Comparison of ENCODE assay signal across 1 cellular context in the genomic region with DNA sequence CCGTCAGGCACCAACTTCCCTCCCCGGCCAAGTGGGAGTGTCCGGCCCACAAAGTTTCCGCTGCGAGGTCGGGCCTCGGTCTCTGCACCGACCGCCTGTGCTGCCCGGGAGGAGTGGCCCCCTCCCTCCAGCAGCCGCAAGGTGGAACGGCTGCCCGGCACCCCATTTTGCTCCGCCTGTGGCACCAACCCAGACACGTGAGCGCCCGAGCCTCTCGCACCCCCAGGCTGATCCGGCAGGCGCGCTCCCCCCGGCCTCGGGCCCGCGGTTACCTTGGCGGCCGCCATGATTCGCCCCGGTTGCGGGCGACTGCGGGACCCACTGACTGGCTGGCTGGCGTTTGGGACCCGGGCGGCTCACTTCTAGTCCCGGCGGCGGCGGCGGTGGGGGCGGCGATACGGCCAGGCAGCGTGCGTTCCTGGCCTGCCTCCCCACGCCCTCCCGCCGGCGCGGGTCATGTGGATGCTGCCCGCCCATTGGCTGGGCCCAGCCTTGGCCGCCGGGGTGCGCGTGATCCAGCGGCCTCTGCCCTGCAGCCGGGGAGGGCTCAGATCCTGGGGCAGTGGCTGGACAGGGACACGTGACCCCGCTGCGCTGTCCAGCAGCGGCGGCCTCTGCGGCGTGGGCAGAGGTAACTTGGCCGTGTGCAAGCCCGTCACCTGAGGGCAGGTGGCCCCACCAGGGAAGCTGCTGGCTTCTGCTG.
TF ChIP-seq lines count a peak whose summit lies in the region.

A gene with protein sequence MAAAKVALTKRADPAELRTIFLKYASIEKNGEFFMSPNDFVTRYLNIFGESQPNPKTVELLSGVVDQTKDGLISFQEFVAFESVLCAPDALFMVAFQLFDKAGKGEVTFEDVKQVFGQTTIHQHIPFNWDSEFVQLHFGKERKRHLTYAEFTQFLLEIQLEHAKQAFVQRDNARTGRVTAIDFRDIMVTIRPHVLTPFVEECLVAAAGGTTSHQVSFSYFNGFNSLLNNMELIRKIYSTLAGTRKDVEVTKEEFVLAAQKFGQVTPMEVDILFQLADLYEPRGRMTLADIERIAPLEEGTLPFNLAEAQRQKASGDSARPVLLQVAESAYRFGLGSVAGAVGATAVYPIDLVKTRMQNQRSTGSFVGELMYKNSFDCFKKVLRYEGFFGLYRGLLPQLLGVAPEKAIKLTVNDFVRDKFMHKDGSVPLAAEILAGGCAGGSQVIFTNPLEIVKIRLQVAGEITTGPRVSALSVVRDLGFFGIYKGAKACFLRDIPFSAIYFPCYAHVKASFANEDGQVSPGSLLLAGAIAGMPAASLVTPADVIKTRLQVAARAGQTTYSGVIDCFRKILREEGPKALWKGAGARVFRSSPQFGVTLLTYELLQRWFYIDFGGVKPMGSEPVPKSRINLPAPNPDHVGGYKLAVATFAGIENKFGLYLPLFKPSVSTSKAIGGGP (minus strand): TSS at position 429 of the 703 bp plus-strand sequence. CDS start 142 bp downstream, at position 287.

TF ChIP-seq in HepG2, 621 proteins besides CTCF, POLR2A, EP300 and RAD21 (continued from another document and continues in another):
- TF ChIP-seq, protein P1, sequence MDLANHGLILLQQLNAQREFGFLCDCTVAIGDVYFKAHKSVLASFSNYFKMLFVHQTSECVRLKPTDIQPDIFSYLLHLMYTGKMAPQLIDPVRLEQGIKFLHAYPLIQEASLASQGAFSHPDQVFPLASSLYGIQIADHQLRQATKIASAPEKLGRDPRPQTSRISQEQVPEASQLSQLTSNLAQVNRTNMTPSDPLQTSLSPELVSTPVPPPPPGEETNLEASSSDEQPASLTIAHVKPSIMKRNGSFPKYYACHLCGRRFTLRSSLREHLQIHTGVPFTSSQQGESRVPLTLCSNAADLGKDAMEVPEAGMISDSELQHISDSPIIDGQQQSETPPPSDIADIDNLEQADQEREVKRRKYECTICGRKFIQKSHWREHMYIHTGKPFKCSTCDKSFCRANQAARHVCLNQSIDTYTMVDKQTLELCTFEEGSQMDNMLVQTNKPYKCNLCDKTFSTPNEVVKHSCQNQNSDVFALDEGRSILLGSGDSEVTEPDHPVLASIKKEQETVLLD (CRISPR knock-in tag; IDR thresholded peaks at IDR 0.05; ENCODE audit: low read depth), result peak; percentile 78
- TF ChIP-seq, protein P2, sequence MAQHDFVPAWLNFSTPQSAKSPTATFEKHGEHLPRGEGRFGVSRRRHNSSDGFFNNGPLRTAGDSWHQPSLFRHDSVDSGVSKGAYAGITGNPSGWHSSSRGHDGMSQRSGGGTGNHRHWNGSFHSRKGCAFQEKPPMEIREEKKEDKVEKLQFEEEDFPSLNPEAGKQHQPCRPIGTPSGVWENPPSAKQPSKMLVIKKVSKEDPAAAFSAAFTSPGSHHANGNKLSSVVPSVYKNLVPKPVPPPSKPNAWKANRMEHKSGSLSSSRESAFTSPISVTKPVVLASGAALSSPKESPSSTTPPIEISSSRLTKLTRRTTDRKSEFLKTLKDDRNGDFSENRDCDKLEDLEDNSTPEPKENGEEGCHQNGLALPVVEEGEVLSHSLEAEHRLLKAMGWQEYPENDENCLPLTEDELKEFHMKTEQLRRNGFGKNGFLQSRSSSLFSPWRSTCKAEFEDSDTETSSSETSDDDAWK (CRISPR knock-in tag; IDR thresholded peaks at IDR 0.05), result no peak
- TF ChIP-seq ZNF883 (CRISPR knock-in tag; IDR thresholded peaks at IDR 0.05; ENCODE audit: not compliant biosample characterization), result peak; percentile 82
- TF ChIP-seq CHCHD3 (CRISPR knock-in tag; IDR thresholded peaks at IDR 0.05), result peak; percentile 92; the same call in 1 of the 2 replicates
- peak; percentile 33 for TF ChIP-seq ZNF839 (CRISPR knock-in tag; IDR thresholded peaks at IDR 0.05; ENCODE audit: borderline replicate concordance)
- TF ChIP-seq, protein P3, sequence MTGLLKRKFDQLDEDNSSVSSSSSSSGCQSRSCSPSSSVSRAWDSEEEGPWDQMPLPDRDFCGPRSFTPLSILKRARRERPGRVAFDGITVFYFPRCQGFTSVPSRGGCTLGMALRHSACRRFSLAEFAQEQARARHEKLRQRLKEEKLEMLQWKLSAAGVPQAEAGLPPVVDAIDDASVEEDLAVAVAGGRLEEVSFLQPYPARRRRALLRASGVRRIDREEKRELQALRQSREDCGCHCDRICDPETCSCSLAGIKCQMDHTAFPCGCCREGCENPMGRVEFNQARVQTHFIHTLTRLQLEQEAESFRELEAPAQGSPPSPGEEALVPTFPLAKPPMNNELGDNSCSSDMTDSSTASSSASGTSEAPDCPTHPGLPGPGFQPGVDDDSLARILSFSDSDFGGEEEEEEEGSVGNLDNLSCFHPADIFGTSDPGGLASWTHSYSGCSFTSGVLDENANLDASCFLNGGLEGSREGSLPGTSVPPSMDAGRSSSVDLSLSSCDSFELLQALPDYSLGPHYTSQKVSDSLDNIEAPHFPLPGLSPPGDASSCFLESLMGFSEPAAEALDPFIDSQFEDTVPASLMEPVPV (CRISPR knock-in tag; IDR thresholded peaks at IDR 0.05), result peak; percentile 98
- no peak for TF ChIP-seq MLLT10 (CRISPR knock-in tag; IDR thresholded peaks at IDR 0.05)
- peak; percentile 86 for TF ChIP-seq POLR2G (IDR thresholded peaks at IDR 0.05; ENCODE audit: low read depth, low read length)
- TF ChIP-seq CREB1 (IDR thresholded peaks at IDR 0.05), result peak; percentile 65
- TF ChIP-seq CREB1 (CRISPR knock-in tag; IDR thresholded peaks at IDR 0.05), result no peak
- TF ChIP-seq, protein P4, sequence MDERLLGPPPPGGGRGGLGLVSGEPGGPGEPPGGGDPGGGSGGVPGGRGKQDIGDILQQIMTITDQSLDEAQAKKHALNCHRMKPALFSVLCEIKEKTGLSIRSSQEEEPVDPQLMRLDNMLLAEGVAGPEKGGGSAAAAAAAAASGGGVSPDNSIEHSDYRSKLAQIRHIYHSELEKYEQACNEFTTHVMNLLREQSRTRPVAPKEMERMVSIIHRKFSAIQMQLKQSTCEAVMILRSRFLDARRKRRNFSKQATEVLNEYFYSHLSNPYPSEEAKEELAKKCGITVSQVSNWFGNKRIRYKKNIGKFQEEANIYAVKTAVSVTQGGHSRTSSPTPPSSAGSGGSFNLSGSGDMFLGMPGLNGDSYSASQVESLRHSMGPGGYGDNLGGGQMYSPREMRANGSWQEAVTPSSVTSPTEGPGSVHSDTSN (CRISPR knock-in tag; IDR thresholded peaks at IDR 0.05), result no peak
- TF ChIP-seq GTF2F1 (IDR thresholded peaks at IDR 0.05; ENCODE audit: low read length), result no peak
- no peak for TF ChIP-seq MAFG (CRISPR knock-in tag; IDR thresholded peaks at IDR 0.05)
- TF ChIP-seq, protein P5, sequence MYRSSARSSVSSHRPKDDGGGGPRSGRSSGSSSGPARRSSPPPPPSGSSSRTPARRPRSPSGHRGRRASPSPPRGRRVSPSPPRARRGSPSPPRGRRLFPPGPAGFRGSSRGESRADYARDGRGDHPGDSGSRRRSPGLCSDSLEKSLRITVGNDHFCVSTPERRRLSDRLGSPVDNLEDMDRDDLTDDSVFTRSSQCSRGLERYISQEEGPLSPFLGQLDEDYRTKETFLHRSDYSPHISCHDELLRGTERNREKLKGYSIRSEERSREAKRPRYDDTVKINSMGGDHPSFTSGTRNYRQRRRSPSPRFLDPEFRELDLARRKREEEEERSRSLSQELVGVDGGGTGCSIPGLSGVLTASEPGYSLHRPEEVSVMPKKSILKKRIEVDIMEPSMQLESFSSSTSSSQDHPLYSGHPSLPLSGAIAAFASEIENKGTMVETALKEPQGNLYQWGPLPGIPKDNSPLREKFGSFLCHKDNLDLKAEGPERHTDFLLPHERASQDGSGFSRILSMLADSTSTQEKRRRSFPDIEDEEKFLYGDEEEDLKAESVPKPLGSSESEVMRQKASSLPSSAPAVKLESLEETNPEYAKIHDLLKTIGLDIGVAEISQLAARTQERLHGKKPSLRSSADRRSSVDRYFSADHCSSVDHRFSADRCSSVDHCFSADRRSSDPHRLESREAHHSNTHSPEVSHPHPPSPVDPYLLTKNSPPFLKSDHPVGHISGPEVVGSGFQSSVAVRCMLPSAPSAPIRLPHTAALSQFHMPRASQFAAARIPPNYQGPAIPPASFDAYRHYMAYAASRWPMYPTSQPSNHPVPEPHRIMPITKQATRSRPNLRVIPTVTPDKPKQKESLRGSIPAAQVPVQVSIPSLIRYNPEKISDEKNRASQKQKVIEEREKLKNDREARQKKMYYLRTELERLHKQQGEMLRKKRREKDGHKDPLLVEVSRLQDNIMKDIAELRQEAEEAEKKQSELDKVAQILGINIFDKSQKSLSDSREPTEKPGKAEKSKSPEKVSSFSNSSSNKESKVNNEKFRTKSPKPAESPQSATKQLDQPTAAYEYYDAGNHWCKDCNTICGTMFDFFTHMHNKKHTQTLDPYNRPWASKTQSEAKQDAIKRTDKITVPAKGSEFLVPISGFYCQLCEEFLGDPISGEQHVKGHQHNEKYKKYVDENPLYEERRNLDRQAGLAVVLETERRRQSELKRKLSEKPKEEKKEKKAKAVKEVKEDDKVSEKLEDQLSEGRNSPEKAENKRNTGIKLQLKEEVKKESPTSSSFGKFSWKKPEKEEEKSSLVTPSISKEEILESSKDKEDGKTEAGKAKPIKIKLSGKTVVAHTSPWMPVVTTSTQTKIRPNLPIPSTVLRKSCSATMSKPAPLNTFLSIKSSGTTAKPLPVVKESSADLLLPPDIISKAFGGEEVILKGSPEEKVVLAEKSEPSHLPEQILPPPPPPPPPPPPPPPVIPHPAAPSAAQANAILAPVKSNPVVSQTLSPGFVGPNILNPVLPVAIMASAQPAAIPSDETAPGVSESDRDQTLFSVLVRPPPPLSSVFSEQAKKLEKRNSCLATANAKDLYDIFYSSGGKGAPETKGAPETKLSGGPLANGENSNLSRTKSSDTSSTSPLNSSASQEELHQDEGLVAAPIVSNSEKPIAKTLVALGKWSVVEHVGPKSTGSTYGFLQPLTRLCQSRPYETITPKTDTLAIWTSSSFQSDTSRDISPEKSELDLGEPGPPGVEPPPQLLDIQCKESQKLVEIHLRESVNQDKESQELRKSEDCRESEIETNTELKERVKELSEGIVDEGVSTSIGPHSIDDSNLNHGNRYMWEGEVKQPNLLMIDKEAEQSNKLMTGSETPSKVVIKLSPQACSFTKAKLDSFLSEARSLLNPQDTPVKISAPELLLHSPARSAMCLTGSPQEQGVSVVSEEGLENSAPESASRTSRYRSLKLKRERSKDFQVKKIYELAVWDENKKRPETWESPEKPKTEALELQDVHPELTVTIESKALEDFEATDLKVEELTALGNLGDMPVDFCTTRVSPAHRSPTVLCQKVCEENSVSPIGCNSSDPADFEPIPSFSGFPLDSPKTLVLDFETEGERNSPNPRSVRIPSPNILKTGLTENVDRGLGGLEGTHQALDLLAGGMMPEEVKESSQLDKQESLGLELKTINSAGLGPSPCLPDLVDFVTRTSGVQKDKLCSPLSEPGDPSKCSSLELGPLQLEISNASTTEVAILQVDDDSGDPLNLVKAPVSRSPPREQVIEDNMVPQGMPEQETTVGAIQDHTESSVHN (CRISPR knock-in tag; IDR thresholded peaks at IDR 0.05), result peak; percentile 83; the same call in 1 of the 2 replicates
- peak; percentile 87; the same call in 1 of the 2 replicates for TF ChIP-seq SALL2 (CRISPR knock-in tag; IDR thresholded peaks at IDR 0.05)
- TF ChIP-seq, protein P6, sequence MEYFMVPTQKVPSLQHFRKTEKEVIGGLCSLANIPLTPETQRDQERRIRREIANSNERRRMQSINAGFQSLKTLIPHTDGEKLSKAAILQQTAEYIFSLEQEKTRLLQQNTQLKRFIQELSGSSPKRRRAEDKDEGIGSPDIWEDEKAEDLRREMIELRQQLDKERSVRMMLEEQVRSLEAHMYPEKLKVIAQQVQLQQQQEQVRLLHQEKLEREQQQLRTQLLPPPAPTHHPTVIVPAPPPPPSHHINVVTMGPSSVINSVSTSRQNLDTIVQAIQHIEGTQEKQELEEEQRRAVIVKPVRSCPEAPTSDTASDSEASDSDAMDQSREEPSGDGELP (IDR thresholded peaks at IDR 0.05; ENCODE audit: borderline replicate concordance, low read depth), result peak; percentile 81; the same call in 1 of the 2 replicates
- peak; percentile 80 for TF ChIP-seq GABPB1 (CRISPR knock-in tag; IDR thresholded peaks at IDR 0.05)
- TF ChIP-seq, protein P7, sequence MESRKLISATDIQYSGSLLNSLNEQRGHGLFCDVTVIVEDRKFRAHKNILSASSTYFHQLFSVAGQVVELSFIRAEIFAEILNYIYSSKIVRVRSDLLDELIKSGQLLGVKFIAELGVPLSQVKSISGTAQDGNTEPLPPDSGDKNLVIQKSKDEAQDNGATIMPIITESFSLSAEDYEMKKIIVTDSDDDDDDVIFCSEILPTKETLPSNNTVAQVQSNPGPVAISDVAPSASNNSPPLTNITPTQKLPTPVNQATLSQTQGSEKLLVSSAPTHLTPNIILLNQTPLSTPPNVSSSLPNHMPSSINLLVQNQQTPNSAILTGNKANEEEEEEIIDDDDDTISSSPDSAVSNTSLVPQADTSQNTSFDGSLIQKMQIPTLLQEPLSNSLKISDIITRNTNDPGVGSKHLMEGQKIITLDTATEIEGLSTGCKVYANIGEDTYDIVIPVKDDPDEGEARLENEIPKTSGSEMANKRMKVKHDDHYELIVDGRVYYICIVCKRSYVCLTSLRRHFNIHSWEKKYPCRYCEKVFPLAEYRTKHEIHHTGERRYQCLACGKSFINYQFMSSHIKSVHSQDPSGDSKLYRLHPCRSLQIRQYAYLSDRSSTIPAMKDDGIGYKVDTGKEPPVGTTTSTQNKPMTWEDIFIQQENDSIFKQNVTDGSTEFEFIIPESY (CRISPR knock-in tag; IDR thresholded peaks at IDR 0.05), result 0 out of 2 replicates have a peak, but pooled peaks have one; percentile 17
- TF ChIP-seq, protein P8, sequence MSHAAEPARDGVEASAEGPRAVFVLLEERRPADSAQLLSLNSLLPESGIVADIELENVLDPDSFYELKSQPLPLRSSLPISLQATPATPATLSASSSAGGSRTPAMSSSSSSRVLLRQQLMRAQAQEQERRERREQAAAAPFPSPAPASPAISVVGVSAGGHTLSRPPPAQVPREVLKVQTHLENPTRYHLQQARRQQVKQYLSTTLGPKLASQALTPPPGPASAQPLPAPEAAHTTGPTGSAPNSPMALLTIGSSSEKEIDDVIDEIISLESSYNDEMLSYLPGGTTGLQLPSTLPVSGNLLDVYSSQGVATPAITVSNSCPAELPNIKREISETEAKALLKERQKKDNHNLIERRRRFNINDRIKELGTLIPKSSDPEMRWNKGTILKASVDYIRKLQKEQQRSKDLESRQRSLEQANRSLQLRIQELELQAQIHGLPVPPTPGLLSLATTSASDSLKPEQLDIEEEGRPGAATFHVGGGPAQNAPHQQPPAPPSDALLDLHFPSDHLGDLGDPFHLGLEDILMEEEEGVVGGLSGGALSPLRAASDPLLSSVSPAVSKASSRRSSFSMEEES (CRISPR knock-in tag; IDR thresholded peaks at IDR 0.05), result peak; percentile 98
- no peak for TF ChIP-seq ATF1 (CRISPR knock-in tag; IDR thresholded peaks at IDR 0.05)
- no peak for TF ChIP-seq SP1 (IDR thresholded peaks at IDR 0.05)
- TF ChIP-seq SP1 (CRISPR knock-in tag; IDR thresholded peaks at IDR 0.05), result peak; percentile 72
- 0 out of 2 replicates have a peak, but pooled peaks have one; percentile 87 for TF ChIP-seq WIZ (CRISPR knock-in tag; IDR thresholded peaks at IDR 0.05)
- TF ChIP-seq IKZF4 (CRISPR knock-in tag; IDR thresholded peaks at IDR 0.05; ENCODE audit: borderline replicate concordance, low read depth, not compliant biosample characterization), result peak; percentile 22
- TF ChIP-seq NFE2L2 (IDR thresholded peaks at IDR 0.05; ENCODE audit: low read length), result no peak
- TF ChIP-seq ZNF432 (CRISPR knock-in tag; IDR thresholded peaks at IDR 0.05; ENCODE audit: borderline replicate concordance), result no peak
- no peak for TF ChIP-seq NBN (conservative IDR thresholded peaks at IDR 0.05)
- TF ChIP-seq RBM39 (IDR thresholded peaks at IDR 0.05; ENCODE audit: low read depth, low read length, poor library complexity, severe bottlenecking), result peak; percentile 96
- peak; percentile 96 for TF ChIP-seq ZNF563 (CRISPR knock-in tag; IDR thresholded peaks at IDR 0.05)
- peak; percentile 82; the same call in 1 of the 2 replicates for TF ChIP-seq BRCA1 (CRISPR knock-in tag; IDR thresholded peaks at IDR 0.05)
